18 cellular contexts compared by ENCODE assay signal in genomic region chr3:154981201-154981600, GRCh38.
"Had no signal": no experiment of that assay in that cellular context is flagged by ENCODE, and none has a peak within 500 bp of the region (broad histone marks: within the 10 kb centered on the region; RNA-seq: fewer than 3 reads in every experiment).

No MANE protein-coding gene starts in this region.

- DNase-seq: activated CD4-positive, alpha-beta memory T cell treated with anti-CD3 and anti-CD28 coated beads, Interleukin-2, amount 10 ng/mL, durations not matched to agents 7 days and 5 days; activated CD4-positive, alpha-beta T cell treated with anti-CD3 and anti-CD28 coated beads for 4 hours; activated effector memory CD4-positive, alpha-beta T cell treated with anti-CD3 and anti-CD28 coated beads, Interleukin-2, amount 50 U/mL, for 16 hours; activated T-cell treated with anti-CD3 and anti-CD28 coated beads, Interleukin-2, amount 50 U/mL, for 24 hours; amniotic stem cell; body of pancreas; cortex of kidney; effector CD8-positive, alpha-beta T cell; mucosa of descending colon; naive thymus-derived CD4-positive, alpha-beta T cell; T-helper 2 cell had no signal

- H3K36me3 ChIP-seq: neutrophil, thoracic aorta had no signal

- H3K4me3 ChIP-seq: body of pancreas, hepatocyte, mucosa of descending colon, thoracic aorta had no signal

- H3K9me3 ChIP-seq: body of pancreas, mucosa of descending colon, neutrophil, thoracic aorta had no signal

- H3K27ac ChIP-seq: body of pancreas, hepatocyte, parathyroid adenoma, thoracic aorta had no signal

- ATAC-seq: body of pancreas; left lobe of liver; mucosa of descending colon; naive thymus-derived CD4-positive, alpha-beta T cell; stimulated activated effector memory CD8-positive, alpha-beta T cell treated with anti-CD3 and anti-CD28 coated beads, Interleukin-12 subunit alpha, Interleukin-12 subunit beta, amount 100 ng/mL, for 72 hours; WTC11 had no signal

- H3K27me3 ChIP-seq: body of pancreas, hepatocyte, neutrophil had no signal

- H3K4me1 ChIP-seq: body of pancreas, parathyroid adenoma had no signal
